15 cellular contexts compared by ENCODE assay signal in genomic region chr7:134018321-134018720, GRCh38.
A peak's percentile ranks its signal among the peaks of the same experiment; 100 is the strongest.
DNase-seq lines count a peak whose midpoint lies in the region; ATAC-seq lines count a peak whose summit lies in the region.
"Had no signal": no experiment of that assay in that cellular context is flagged by ENCODE, and none has a peak within 500 bp of the region (broad histone marks: within the 10 kb centered on the region; RNA-seq: fewer than 3 reads in every experiment).

No MANE protein-coding gene starts in this region.

- ATAC-seq in GM21423 (IDR thresholded peaks at IDR 0.05; ENCODE audit: unreplicated experiment): no peak
- no peak for ATAC-seq in stimulated activated naive B cell treated with anti-CD40 and anti-IgM and Interleukin-4, amounts not matched to agents 10 μg/mL and 1 μg/mL and 100 μg/mL, for 72 hours (replicated peaks)

- H3K27me3 Mint-ChIP-seq in stimulated activated naive B cell treated with anti-CD40 and anti-IgM and Interleukin-4, amounts not matched to agents 10 μg/mL and 1 μg/mL and 100 μg/mL, for 72 hours: no peaks in the 10 kb centered on the region
- H3K27me3 Mint-ChIP-seq: B cell had no signal

- no peaks in the 10 kb centered on the region for H3K9me3 Mint-ChIP-seq in stimulated activated naive B cell treated with anti-CD40 and anti-IgM and Interleukin-4, amounts not matched to agents 10 μg/mL and 1 μg/mL and 100 μg/mL, for 72 hours
- H3K9me3 Mint-ChIP-seq: HFFc6 had no signal

- peak; percentile 7 for DNase-seq in NCI-H2107 treated with DMSO at 0.1 percent for 48 hours (lab: John Stamatoyannopoulos, UW; ENCODE audit: unreplicated experiment)
- no peak for DNase-seq in NCI-H2107 (lab: John Stamatoyannopoulos, UW)
- DNase-seq in DMS79 (lab: John Stamatoyannopoulos, UW): peak; percentile 40
- DNase-seq in SW480 (ENCODE audit: low spot score): peak; percentile 32
- DNase-seq in medulla oblongata (ENCODE audit: extremely low spot score): peak; percentile 72
- no peak for DNase-seq in middle frontal gyrus (ENCODE audit: extremely low spot score, low spot score)
- DNase-seq in stimulated activated naive B cell treated with anti-CD40 and anti-IgM and Interleukin-4, amounts not matched to agents 10 μg/mL and 1 μg/mL and 100 μg/mL, for 72 hours: no peak
- DNase-seq: COR-L47, HFFc6, IMR-90, NCI-H187, NCI-H524, PC-9 had no signal

- peaks cover 0 to 7% of the 10 kb centered on the region in 2 donors for H3K36me3 Mint-ChIP-seq in stimulated activated naive B cell treated with anti-CD40 and anti-IgM and Interleukin-4, amounts not matched to agents 10 μg/mL and 1 μg/mL and 100 μg/mL, for 72 hours

- no peaks in the 10 kb centered on the region for H3K4me1 Mint-ChIP-seq in stimulated activated naive B cell treated with anti-CD40 and anti-IgM and Interleukin-4, amounts not matched to agents 10 μg/mL and 1 μg/mL and 100 μg/mL, for 72 hours
- H3K4me1 Mint-ChIP-seq: B cell had no signal

- H3K4me3 Mint-ChIP-seq in stimulated activated naive B cell treated with anti-CD40 and anti-IgM and Interleukin-4, amounts not matched to agents 10 μg/mL and 1 μg/mL and 100 μg/mL, for 72 hours: no peak overlapping the region
- H3K4me3 Mint-ChIP-seq: B cell, HFFc6 had no signal

- H3K27ac Mint-ChIP-seq in stimulated activated naive B cell treated with anti-CD40 and anti-IgM and Interleukin-4, amounts not matched to agents 10 μg/mL and 1 μg/mL and 100 μg/mL, for 72 hours: no peak overlapping the region
- H3K27ac Mint-ChIP-seq: B cell, HFFc6 had no signal

Comparison
In these comparisons a context has a peak if more than half of its experiments do, and no peak if none do; other contexts are left out.
1. DNase-seq: peak in NCI-H2107 treated with DMSO at 0.1 percent for 48 hours (single experiment), DMS79 (single experiment), SW480 (single experiment) and medulla oblongata (single experiment); none in NCI-H2107 (single experiment), middle frontal gyrus (single experiment) and stimulated activated naive B cell treated with anti-CD40 and anti-IgM and Interleukin-4, amounts not matched to agents 10 μg/mL and 1 μg/mL and 100 μg/mL, for 72 hours (single experiment).